ENCODE assay signal across 8 cellular contexts in genomic region chr7:80392229-80393169, GRCh38.
DNase-seq lines count a peak whose midpoint lies in the region; ATAC-seq and TF ChIP-seq lines count a peak whose summit lies in the region.

No MANE protein-coding gene starts in this region.

- H3K27ac ChIP-seq in cingulate gyrus (ENCODE audit: low read depth, low read length) = peak overlapping the region; percentile 7

- DNase-seq in GDM1 (lab: John Stamatoyannopoulos, UW) (peak; percentile 2), NCI-H2107 treated with DMSO at 0.1 percent for 48 hours (lab: John Stamatoyannopoulos, UW; ENCODE audit: unreplicated experiment) (peak; percentile 20), osteocyte (ENCODE audit: extremely low spot score, unreplicated experiment) (no peak)
- DNase-seq in activated CD4-positive, alpha-beta memory T cell treated with anti-CD3 and anti-CD28 coated beads for 36 hours = no peak

- POLR2A ChIA-PET in activated CD4-positive, alpha-beta memory T cell treated with anti-CD3 and anti-CD28 coated beads for 36 hours (lab: Charles Lee) = no interaction called here

- H3K4me1 Mint-ChIP-seq in osteocyte (ENCODE audit: unreplicated experiment) = peaks cover 16% of the 10 kb centered on the region
- H3K4me1 Mint-ChIP-seq in activated CD4-positive, alpha-beta memory T cell treated with anti-CD3 and anti-CD28 coated beads for 36 hours (ENCODE audit: low read depth) = no peaks in the 10 kb centered on the region

- intact Hi-C loops in activated CD4-positive, alpha-beta memory T cell treated with anti-CD3 and anti-CD28 coated beads for 36 hours (cut with micrococcal nuclease) = no loop called here

- no peak overlapping the region for H3K27ac Mint-ChIP-seq in osteocyte (ENCODE audit: unreplicated experiment)
- H3K27ac Mint-ChIP-seq in activated CD4-positive, alpha-beta memory T cell treated with anti-CD3 and anti-CD28 coated beads for 36 hours = no peak overlapping the region

- no peaks in the 10 kb centered on the region for H3K27me3 Mint-ChIP-seq in osteocyte (ENCODE audit: unreplicated experiment)
- H3K27me3 Mint-ChIP-seq in activated CD4-positive, alpha-beta memory T cell treated with anti-CD3 and anti-CD28 coated beads for 36 hours = no peaks in the 10 kb centered on the region

- TF ChIP-seq CTCF in osteocyte (IDR thresholded peaks at IDR 0.05) = peak; percentile 72

- CTCF ChIA-PET in activated CD4-positive, alpha-beta memory T cell treated with anti-CD3 and anti-CD28 coated beads for 36 hours (lab: Charles Lee) = no interaction called here

- no peak for ATAC-seq in GM18858 (IDR thresholded peaks at IDR 0.05; ENCODE audit: unreplicated experiment)
- ATAC-seq in HG03095 (IDR thresholded peaks at IDR 0.05; ENCODE audit: unreplicated experiment) = no peak
- no peak for ATAC-seq in GM19463 (IDR thresholded peaks at IDR 0.05; ENCODE audit: unreplicated experiment)

- no peaks in the 10 kb centered on the region for H3K36me3 Mint-ChIP-seq in osteocyte (ENCODE audit: unreplicated experiment)
- no peaks in the 10 kb centered on the region for H3K36me3 Mint-ChIP-seq in activated CD4-positive, alpha-beta memory T cell treated with anti-CD3 and anti-CD28 coated beads for 36 hours

- H3K9me3 Mint-ChIP-seq in osteocyte (ENCODE audit: unreplicated experiment) = no peaks in the 10 kb centered on the region
- peaks cover 8% of the 10 kb centered on the region for H3K9me3 Mint-ChIP-seq in activated CD4-positive, alpha-beta memory T cell treated with anti-CD3 and anti-CD28 coated beads for 36 hours

- H3K4me3 Mint-ChIP-seq in osteocyte (ENCODE audit: unreplicated experiment) = no peak overlapping the region
- H3K4me3 Mint-ChIP-seq in activated CD4-positive, alpha-beta memory T cell treated with anti-CD3 and anti-CD28 coated beads for 36 hours = no peak overlapping the region

Comparison
In these comparisons a context has a peak if more than half of its experiments do, and no peak if none do; other contexts are left out.
1. DNase-seq: peak in GDM1 (single experiment) and NCI-H2107 treated with DMSO at 0.1 percent for 48 hours (single experiment); none in osteocyte (single experiment) and activated CD4-positive, alpha-beta memory T cell treated with anti-CD3 and anti-CD28 coated beads for 36 hours (single experiment).